In genomic region chr10:131923059-131923756, GRCh38 we compare ENCODE assay signal across 17 cellular contexts.
"Had no signal": no experiment of that assay in that cellular context is flagged by ENCODE, and none has a peak within 500 bp of the region (broad histone marks: within the 10 kb centered on the region; RNA-seq: fewer than 3 reads in every experiment).

No MANE protein-coding gene starts in this region.

- H3K36me3 ChIP-seq: upper lobe of right lung had no signal

- H3K27ac Mint-ChIP-seq: activated B cell treated with CpG ODN at 0.5 μM for 24 hours; activated CD4-positive, alpha-beta T cell treated with anti-CD3 and anti-CD28 coated beads, Interleukin-2, amount 10 ng/mL, durations not matched to agents 24 days and 14 days; activated naive CD8-positive, alpha-beta T cell treated with anti-CD3 and anti-CD28 coated beads, Interleukin-2, amount 50 U/mL, for 24 hours; T-helper 1 cell treated with Interleukin-12 subunit alpha and Interleukin-12 subunit beta and Interleukin-4 antibody, amounts not matched to agents 30 μg/mL and 1 μg/mL, for 36 hours had no signal

- H3K4me3 ChIP-seq: lung, upper lobe of right lung had no signal

- H3K27me3 ChIP-seq: upper lobe of right lung had no signal

- DNase-seq: activated B cell treated with CpG ODN at 0.5 μM for 24 hours; activated CD4-positive, alpha-beta T cell treated with anti-CD3 and anti-CD28 coated beads, Interleukin-2, amount 10 ng/mL, durations not matched to agents 24 days and 14 days; activated effector memory CD4-positive, alpha-beta T cell treated with anti-CD3 and anti-CD28 coated beads, Interleukin-2, amount 50 U/mL, for 16 hours; activated naive CD8-positive, alpha-beta T cell treated with anti-CD3 and anti-CD28 coated beads, Interleukin-2, amount 50 U/mL, for 24 hours; caudate nucleus; cortex of kidney; effector memory CD4-positive, alpha-beta T cell; erythroblast; hypothalamus; left cardiac atrium; naive thymus-derived CD8-positive, alpha-beta T cell; stimulated activated CD4-positive, alpha-beta T cell treated with anti-CD3 and anti-CD28 coated beads, Interleukin-2, amount 100 ng/mL, for 48 hours; stimulated activated naive CD4-positive, alpha-beta T cell treated with Interleukin-2 at 50 U/mL for 16 hours; upper lobe of right lung had no signal

- H3K4me3 Mint-ChIP-seq: activated B cell treated with CpG ODN at 0.5 μM for 24 hours; activated CD4-positive, alpha-beta T cell treated with anti-CD3 and anti-CD28 coated beads, Interleukin-2, amount 10 ng/mL, durations not matched to agents 24 days and 14 days; activated naive CD8-positive, alpha-beta T cell treated with anti-CD3 and anti-CD28 coated beads, Interleukin-2, amount 50 U/mL, for 24 hours; T-helper 1 cell treated with Interleukin-12 subunit alpha and Interleukin-12 subunit beta and Interleukin-4 antibody, amounts not matched to agents 30 μg/mL and 1 μg/mL, for 36 hours had no signal

- H3K27me3 Mint-ChIP-seq: activated B cell treated with CpG ODN at 0.5 μM for 24 hours; activated CD4-positive, alpha-beta T cell treated with anti-CD3 and anti-CD28 coated beads, Interleukin-2, amount 10 ng/mL, durations not matched to agents 24 days and 14 days; activated naive CD8-positive, alpha-beta T cell treated with anti-CD3 and anti-CD28 coated beads, Interleukin-2, amount 50 U/mL, for 24 hours; naive thymus-derived CD8-positive, alpha-beta T cell had no signal

- H3K27ac ChIP-seq: upper lobe of right lung had no signal

- ATAC-seq: activated naive CD8-positive, alpha-beta T cell treated with anti-CD3 and anti-CD28 coated beads, Interleukin-2, amount 50 U/mL, for 24 hours; left cardiac atrium; naive thymus-derived CD8-positive, alpha-beta T cell; SK-N-SH treated with all-trans-retinoic acid at 6 μM for 48 hours; upper lobe of right lung had no signal
